1 cellular context compared by ENCODE assay signal in the genomic region with DNA sequence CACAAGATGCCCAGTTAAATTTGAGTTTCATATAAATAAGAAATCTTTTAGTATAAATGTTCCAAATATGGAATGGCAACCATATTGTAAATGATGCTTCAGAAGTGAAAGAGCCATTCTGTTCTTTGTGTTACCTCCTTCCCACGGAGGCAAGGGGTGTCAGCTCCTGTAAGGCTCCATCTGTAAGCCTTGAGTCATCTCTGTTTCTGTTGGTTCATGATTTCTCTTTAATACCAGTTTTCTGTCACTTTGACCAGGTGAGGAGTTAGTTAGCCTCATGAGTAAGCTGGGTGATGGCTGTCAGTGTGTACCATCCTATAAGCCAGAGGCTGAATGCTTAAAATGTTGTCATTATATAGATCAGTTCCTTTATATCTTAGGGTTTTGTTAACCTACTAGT.
TF ChIP-seq lines count a peak whose summit lies in the region.

No MANE protein-coding gene starts in this region.

TF ChIP-seq in SK-N-SH treated with all-trans-retinoic acid at 6 μM for 48 hours, 23 proteins besides CTCF, POLR2A, EP300 and RAD21 (continued from another document):
- TF ChIP-seq, protein P1, sequence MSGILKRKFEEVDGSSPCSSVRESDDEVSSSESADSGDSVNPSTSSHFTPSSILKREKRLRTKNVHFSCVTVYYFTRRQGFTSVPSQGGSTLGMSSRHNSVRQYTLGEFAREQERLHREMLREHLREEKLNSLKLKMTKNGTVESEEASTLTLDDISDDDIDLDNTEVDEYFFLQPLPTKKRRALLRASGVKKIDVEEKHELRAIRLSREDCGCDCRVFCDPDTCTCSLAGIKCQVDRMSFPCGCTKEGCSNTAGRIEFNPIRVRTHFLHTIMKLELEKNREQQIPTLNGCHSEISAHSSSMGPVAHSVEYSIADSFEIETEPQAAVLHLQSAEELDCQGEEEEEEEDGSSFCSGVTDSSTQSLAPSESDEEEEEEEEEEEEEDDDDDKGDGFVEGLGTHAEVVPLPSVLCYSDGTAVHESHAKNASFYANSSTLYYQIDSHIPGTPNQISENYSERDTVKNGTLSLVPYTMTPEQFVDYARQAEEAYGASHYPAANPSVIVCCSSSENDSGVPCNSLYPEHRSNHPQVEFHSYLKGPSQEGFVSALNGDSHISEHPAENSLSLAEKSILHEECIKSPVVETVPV (CRISPR knock-in tag; IDR thresholded peaks at IDR 0.05), result no peak
TF ChIP-seq in SK-N-SH treated with all-trans-retinoic acid at 6 μM for 48 hours: peak in this region for 0.
